Comparison of ENCODE assay signal across 3 cellular contexts in genomic region chr13:35898041-35898440, GRCh38.
"Had no signal": no experiment of that assay in that cellular context is flagged by ENCODE, and none has a peak within 500 bp of the region (broad histone marks: within the 10 kb centered on the region; RNA-seq: fewer than 3 reads in every experiment).

No MANE protein-coding gene starts in this region.

- H3K4me3 ChIP-seq: GM12878 had no signal

- DNase-seq: GDM1, GF-D8 had no signal

- ATAC-seq: GM12878 had no signal
